15 cellular contexts compared by ENCODE assay signal in the genomic region with DNA sequence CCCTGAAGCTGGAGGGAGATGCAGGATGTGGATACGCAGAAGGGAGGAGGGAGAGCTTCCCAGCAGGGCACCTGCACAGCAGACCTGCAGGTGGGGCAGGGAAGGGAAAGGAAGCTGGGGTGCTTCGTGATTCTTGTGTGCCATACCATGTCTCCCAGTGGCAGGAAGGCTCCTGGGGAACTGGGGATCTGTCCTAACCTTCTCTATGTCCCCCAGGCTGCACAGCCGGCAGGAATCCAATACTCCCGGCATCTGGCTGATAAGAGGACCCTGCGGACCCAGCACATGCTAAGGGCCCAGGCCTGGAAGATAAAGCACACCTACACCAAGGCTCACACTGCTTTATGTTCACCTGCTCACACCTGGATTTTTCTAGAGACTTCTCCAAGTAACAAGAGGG.
DNase-seq lines count a peak whose midpoint lies in the region; ATAC-seq lines count a peak whose summit lies in the region.
"Had no signal": no experiment of that assay in that cellular context is flagged by ENCODE, and none has a peak within 500 bp of the region (broad histone marks: within the 10 kb centered on the region; RNA-seq: fewer than 3 reads in every experiment).

No MANE protein-coding gene starts in this region.

- no peaks in the 10 kb centered on the region for H3K27me3 ChIP-seq in effector memory CD4-positive, alpha-beta T cell (replicated peaks; ENCODE audit: control insufficient read depth, insufficient read depth, low read length, poor library complexity, severe bottlenecking)
- H3K27me3 ChIP-seq: tibial artery had no signal

- H3K27ac Mint-ChIP-seq in IgD-negative memory B cell: peak overlapping the region; percentile 46 to 82 (median 53)
- H3K27ac Mint-ChIP-seq: endodermal cell had no signal

- peak overlapping the region; percentile 90 for H3K27ac ChIP-seq in effector memory CD4-positive, alpha-beta T cell (ENCODE audit: insufficient read depth, low read length, poor library complexity, severe bottlenecking)

- no peaks in the 10 kb centered on the region for H3K27me3 Mint-ChIP-seq in IgD-negative memory B cell

- no peaks in the 10 kb centered on the region for H3K9me3 ChIP-seq in effector memory CD4-positive, alpha-beta T cell (ENCODE audit: control insufficient read depth, low read length)
- H3K9me3 ChIP-seq: tibial artery had no signal

- H3K9me3 Mint-ChIP-seq in IgD-negative memory B cell: no peaks in the 10 kb centered on the region
- H3K9me3 Mint-ChIP-seq: endodermal cell, nephron progenitor cell had no signal

- H3K4me3 ChIP-seq in effector memory CD4-positive, alpha-beta T cell (ENCODE audit: insufficient read depth, low read depth, low read length, poor library complexity, severe bottlenecking): no peak overlapping the region
- H3K4me3 ChIP-seq: tibial artery had no signal

- peaks cover 2% of the 10 kb centered on the region for H3K36me3 ChIP-seq in effector memory CD4-positive, alpha-beta T cell (ENCODE audit: control insufficient read depth, insufficient read depth, low read length)
- H3K36me3 ChIP-seq: tibial artery had no signal

- ATAC-seq in sciatic nerve: no peak
- ATAC-seq in GM18858 (IDR thresholded peaks at IDR 0.05; ENCODE audit: unreplicated experiment): no peak
- no peak for ATAC-seq in GM18519 (IDR thresholded peaks at IDR 0.05; ENCODE audit: low FRiP score, unreplicated experiment)

- H3K36me3 Mint-ChIP-seq in IgD-negative memory B cell: peaks cover 2% of the 10 kb centered on the region

- intact Hi-C loops in posterior vena cava (cut with DNase I) (loop anchor here in 1 of 2 donors (5.0 kb wide), 2 partner anchors 38 to 78 kb away; partner anchors contain the start of gene ITPKB), sciatic nerve (cut with DNase I) (no loop called here)

- H3K4me1 ChIP-seq in effector memory CD4-positive, alpha-beta T cell (ENCODE audit: control insufficient read depth, insufficient read depth, low read length, poor library complexity, severe bottlenecking): peaks cover 16% of the 10 kb centered on the region

- H3K4me1 Mint-ChIP-seq in IgD-negative memory B cell: peaks cover 63 to 73% (median 73%) of the 10 kb centered on the region in 3 donors

- peak overlapping the region in 1 of 4 donors; percentile 57 for H3K4me3 Mint-ChIP-seq in IgD-negative memory B cell
- H3K4me3 Mint-ChIP-seq: endodermal cell, nephron progenitor cell had no signal

- peak; percentile 51 for DNase-seq in DMS53 (lab: John Stamatoyannopoulos, UW)
- DNase-seq in DMS53 treated with DMSO at 0.1 percent for 48 hours (lab: John Stamatoyannopoulos, UW; ENCODE audit: unreplicated experiment): no peak
- DNase-seq in effector memory CD4-positive, alpha-beta T cell: no peak
- DNase-seq in posterior vena cava (ENCODE audit: low spot score): peak; percentile 70
- DNase-seq in sciatic nerve (ENCODE audit: low spot score): no peak
- DNase-seq: 8988T, amniotic stem cell, endodermal cell, KBM-7, NCI-H1694, nephron progenitor cell, tibial artery had no signal

Comparison
In these comparisons a context has a peak if more than half of its experiments do, and no peak if none do; other contexts are left out.
1. DNase-seq: peak in DMS53 (single experiment) and posterior vena cava (single experiment); none in DMS53 treated with DMSO at 0.1 percent for 48 hours (single experiment), effector memory CD4-positive, alpha-beta T cell (0 of 3) and sciatic nerve (single experiment).